28 cellular contexts compared by ENCODE assay signal in the genomic region with DNA sequence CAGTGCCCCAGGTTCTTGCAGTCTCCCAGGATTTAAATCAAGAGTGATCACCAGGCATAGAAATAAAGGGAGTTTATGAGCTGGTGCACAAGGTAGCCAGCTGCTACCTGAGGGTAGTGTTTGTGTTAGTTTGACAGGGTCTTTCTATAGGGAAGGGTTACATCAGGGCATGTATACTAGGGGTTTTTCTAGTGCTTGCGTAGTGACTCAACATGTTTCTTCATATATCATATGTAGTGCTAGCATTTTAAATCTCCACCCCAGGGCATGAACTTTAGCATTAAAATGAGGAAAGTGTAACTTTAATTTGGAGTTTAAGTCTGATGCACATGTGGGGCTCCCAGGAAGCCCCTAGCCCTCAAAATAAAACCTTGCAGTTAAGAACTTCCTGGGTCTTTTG.
"Had no signal": no experiment of that assay in that cellular context is flagged by ENCODE, and none has a peak within 500 bp of the region (broad histone marks: within the 10 kb centered on the region; RNA-seq: fewer than 3 reads in every experiment).

No MANE protein-coding gene starts in this region.

- H3K9me3 Mint-ChIP-seq: effector memory CD8-positive, alpha-beta T cell had no signal

- H3K4me1 Mint-ChIP-seq: naive thymus-derived CD4-positive, alpha-beta T cell; nephron had no signal

- H3K27ac Mint-ChIP-seq: effector memory CD8-positive, alpha-beta T cell; naive thymus-derived CD4-positive, alpha-beta T cell; nephron; progenitor cell of endocrine pancreas had no signal

- H3K27ac ChIP-seq: epithelial cell of prostate, esophagus muscularis mucosa, foreskin keratinocyte, gastroesophageal sphincter, heart left ventricle, hepatocyte, parathyroid adenoma, right lobe of liver, stomach, thoracic aorta, tibial nerve, upper lobe of left lung had no signal

- H3K27me3 ChIP-seq: foreskin keratinocyte, gastroesophageal sphincter, heart left ventricle, hepatocyte, right lobe of liver, stomach, tibial nerve, upper lobe of left lung had no signal

- ATAC-seq: effector memory CD8-positive, alpha-beta T cell; foreskin keratinocyte; gastroesophageal sphincter; heart left ventricle; left lobe of liver; naive thymus-derived CD4-positive, alpha-beta T cell; right lobe of liver had no signal

- H3K36me3 ChIP-seq: esophagus muscularis mucosa, gastroesophageal sphincter, heart left ventricle, right lobe of liver, stomach, thoracic aorta, tibial nerve, upper lobe of left lung had no signal

- H3K27me3 Mint-ChIP-seq: progenitor cell of endocrine pancreas had no signal

- H3K4me3 ChIP-seq: esophagus muscularis mucosa, gastroesophageal sphincter, heart left ventricle, hepatocyte, lung, right lobe of liver, stomach, thoracic aorta, tibial nerve, upper lobe of left lung had no signal

- H3K36me3 Mint-ChIP-seq: naive thymus-derived CD4-positive, alpha-beta T cell had no signal

- H3K9ac ChIP-seq: parathyroid adenoma had no signal

- H3K79me2 ChIP-seq: hepatocyte, parathyroid adenoma had no signal

- H3K4me1 ChIP-seq: esophagus muscularis mucosa, foreskin keratinocyte, gastroesophageal sphincter, heart left ventricle, parathyroid adenoma, right lobe of liver, stomach, tibial nerve, upper lobe of left lung had no signal

- H3K9me3 ChIP-seq: esophagus muscularis mucosa, gastroesophageal sphincter, right lobe of liver, thoracic aorta, upper lobe of left lung had no signal

- H3K4me2 ChIP-seq: hepatocyte had no signal

- H2AFZ ChIP-seq: hepatocyte, parathyroid adenoma had no signal

- H3K4me3 Mint-ChIP-seq: effector memory CD8-positive, alpha-beta T cell; naive thymus-derived CD4-positive, alpha-beta T cell; nephron had no signal

- DNase-seq: cerebellar nuclear complex; cortex of kidney; effector memory CD8-positive, alpha-beta T cell; foreskin keratinocyte; heart left ventricle; kidney; mesenchymal stem cell; midbrain; naive thymus-derived CD4-positive, alpha-beta T cell; right lobe of liver; small intestine; stimulated activated CD4-positive, alpha-beta T cell treated with anti-CD3 and anti-CD28 coated beads, Interleukin-1b, Interleukin-23, amount 100 ng/mL, for 48 hours; stimulated activated CD4-positive, alpha-beta T cell treated with anti-CD3 and anti-CD28 coated beads, Interleukin-4, amount 100 ng/mL, for 1 hour; stimulated activated CD8-positive, alpha-beta memory T cell treated with anti-CD3 and anti-CD28 coated beads, Interleukin-4, amount 100 ng/mL, for 48 hours; stimulated activated naive CD4-positive, alpha-beta T cell; stomach; upper lobe of left lung had no signal
